In the genomic region with DNA sequence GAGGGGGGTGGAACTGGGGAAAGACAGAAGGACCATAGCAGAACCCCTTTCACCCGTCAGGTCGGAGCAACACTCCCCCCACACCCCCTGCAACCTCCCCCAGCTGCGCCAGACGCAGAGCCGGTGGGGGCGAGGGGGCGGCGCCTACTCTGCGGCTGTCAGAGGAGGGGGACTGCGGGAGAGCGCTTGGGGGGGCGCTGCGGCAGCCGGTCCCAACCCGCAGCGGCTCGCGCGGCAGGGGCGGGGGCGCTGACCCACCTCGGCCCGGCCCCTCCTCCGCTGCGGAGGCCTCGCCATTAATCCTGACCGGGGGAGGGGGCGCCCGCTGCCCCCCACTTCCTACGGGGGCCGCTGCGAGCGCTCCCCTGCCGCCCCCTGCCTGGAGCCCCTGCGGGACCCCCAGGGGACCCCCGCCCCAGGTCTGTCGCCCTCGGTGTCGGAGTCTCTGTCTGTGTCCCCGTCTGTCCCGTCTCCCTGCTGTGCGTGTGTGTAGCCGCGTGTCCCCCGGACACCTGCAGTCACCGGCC, we compare ENCODE assay signal across 8 cellular contexts. TPM values are rescaled to one million over a fixed set of nuclear protein-coding genes. Genes with fewer than 3 reads are reported as not detected.
A peak's percentile ranks its signal among the peaks of the same experiment; 100 is the strongest.
DNase-seq lines count a peak whose midpoint lies in the region; ATAC-seq and TF ChIP-seq lines count a peak whose summit lies in the region.

No MANE protein-coding gene starts in this region.

- H3K9me3 ChIP-seq in ascending aorta, result no peaks in the 10 kb centered on the region
- no peaks in the 10 kb centered on the region for H3K9me3 ChIP-seq in thyroid gland

- H3K27ac Mint-ChIP-seq in activated CD8-positive, alpha-beta memory T cell treated with anti-CD3 and anti-CD28 coated beads, Interleukin-2, amount 10 ng/mL, durations not matched to agents 7 days and 5 days, result no peak overlapping the region

- ATAC-seq in activated CD8-positive, alpha-beta memory T cell treated with anti-CD3 and anti-CD28 coated beads, Interleukin-2, amount 10 ng/mL, durations not matched to agents 7 days and 5 days, result no peak
- no peak for ATAC-seq in GM18519 (IDR thresholded peaks at IDR 0.05; ENCODE audit: low FRiP score, unreplicated experiment)

- H3K4me3 ChIP-seq in ascending aorta, result peak overlapping the region; percentile 83 to 99
- peak overlapping the region; percentile 35 for H3K4me3 ChIP-seq in lower leg skin (ENCODE audit: low read depth, poor library complexity, severe bottlenecking)
- H3K4me3 ChIP-seq in thyroid gland (replicated peaks in 1 of 3), result peak overlapping the region; percentile 46 to 75 (median 50)

- no peaks in the 10 kb centered on the region for H3K36me3 ChIP-seq in ascending aorta
- no peaks in the 10 kb centered on the region for H3K36me3 ChIP-seq in thyroid gland

- peak overlapping the region; percentile 65 to 74 for H3K27ac ChIP-seq in ascending aorta
- H3K27ac ChIP-seq in thyroid gland, result peak overlapping the region; percentile 56 to 73 (median 72)

- CTCF ChIA-PET in activated CD8-positive, alpha-beta memory T cell treated with anti-CD3 and anti-CD28 coated beads, Interleukin-2, amount 10 ng/mL, durations not matched to agents 7 days and 5 days (lab: Charles Lee), result interaction anchor here (2.2 kb wide), 1 partner anchor 71 kb away, joined by 6 read pairs; no protein-coding TSS in a partner anchor

- H3K27me3 ChIP-seq in ascending aorta (no peaks in the 10 kb centered on the region), thyroid gland (no peaks in the 10 kb centered on the region)

- H3K27me3 Mint-ChIP-seq in activated CD8-positive, alpha-beta memory T cell treated with anti-CD3 and anti-CD28 coated beads, Interleukin-2, amount 10 ng/mL, durations not matched to agents 7 days and 5 days, result peaks cover 19% of the 10 kb centered on the region

- intact Hi-C loops in ascending aorta (cut with DNase I), result loop anchor here (2.0 kb wide), 1 partner anchor 14 kb away; no protein-coding TSS in a partner anchor
- intact Hi-C loops in lower leg skin (cut with DNase I; ENCODE audit: low total_unique reads), result no loop called here
- intact Hi-C loops in thyroid gland (cut with DNase I), result no loop called here

- peak overlapping the region; percentile 72 for H3K4me3 Mint-ChIP-seq in activated CD8-positive, alpha-beta memory T cell treated with anti-CD3 and anti-CD28 coated beads, Interleukin-2, amount 10 ng/mL, durations not matched to agents 7 days and 5 days

- H3K36me3 Mint-ChIP-seq in activated CD8-positive, alpha-beta memory T cell treated with anti-CD3 and anti-CD28 coated beads, Interleukin-2, amount 10 ng/mL, durations not matched to agents 7 days and 5 days, result no peaks in the 10 kb centered on the region

- H3K4me1 Mint-ChIP-seq in activated CD8-positive, alpha-beta memory T cell treated with anti-CD3 and anti-CD28 coated beads, Interleukin-2, amount 10 ng/mL, durations not matched to agents 7 days and 5 days, result peaks cover 26% of the 10 kb centered on the region

- H3K9me3 Mint-ChIP-seq in activated CD8-positive, alpha-beta memory T cell treated with anti-CD3 and anti-CD28 coated beads, Interleukin-2, amount 10 ng/mL, durations not matched to agents 7 days and 5 days (ENCODE audit: low read depth), result no peaks in the 10 kb centered on the region

- no peak for DNase-seq in activated CD8-positive, alpha-beta memory T cell treated with anti-CD3 and anti-CD28 coated beads, Interleukin-2, amount 10 ng/mL, durations not matched to agents 7 days and 5 days
- DNase-seq in activated CD8-positive, alpha-beta memory T cell treated with anti-CD3 and anti-CD28 coated beads, Interleukin-2, amount 50 U/mL, for 48 hours, result no peak
- DNase-seq in ascending aorta (ENCODE audit: low spot score in 2 of 2), result no peak
- DNase-seq in lower leg skin (ENCODE audit: low spot score in 2 of 2), result no peak
- peak; percentile 29 to 40 for DNase-seq in thyroid gland
- DNase-seq in NCI-H128 (lab: John Stamatoyannopoulos, UW; ENCODE audit: unreplicated experiment), result no peak
- DNase-seq in COR-L47 (lab: John Stamatoyannopoulos, UW), result no peak

- no peak for TF ChIP-seq POLR2A in lower leg skin (IDR thresholded peaks at IDR 0.05)
- TF ChIP-seq POLR2A in thyroid gland (IDR thresholded peaks at IDR 0.05), result no peak

- H3K4me1 ChIP-seq in ascending aorta (peaks cover 16 to 23% of the 10 kb centered on the region in 2 donors), thyroid gland (peaks cover 9 to 25% of the 10 kb centered on the region in 2 donors)

- no peak for TF ChIP-seq CTCF in ascending aorta (IDR thresholded peaks at IDR 0.05)
- no peak for TF ChIP-seq CTCF in lower leg skin (IDR thresholded peaks at IDR 0.05)
- TF ChIP-seq CTCF in thyroid gland (IDR thresholded peaks at IDR 0.05), result no peak

- 7 to 8% methylated on average over 13 to 26 of the region's 46 CpGs for WGBS in lower leg skin, 2 donors
- WGBS in thyroid gland, 2 donors, result 0 to 4% methylated on average over 1 to 3 of the region's 46 CpGs

RNA-seq across cellular contexts. Expression of gene NFIC, which starts 7.9 kb away (rescaled TPM):
- total RNA-seq in activated CD8-positive, alpha-beta memory T cell treated with anti-CD3 and anti-CD28 coated beads, Interleukin-2, amount 10 ng/mL, durations not matched to agents 7 days and 5 days, result 10 to 100 TPM; 14.0 to 15.1 TPM
- 194 TPM for total RNA-seq in ascending aorta
- total RNA-seq in lower leg skin, result 100 to 1,000 TPM; 102 to 236 (median 158) TPM
- 100 to 1,000 TPM in 3 of 4 donors, 10 to 100 TPM in 1; 76.2 to 183 (median 132) TPM for total RNA-seq in thyroid gland

Comparison
In these comparisons a context has a peak if more than half of its experiments do, and no peak if none do; other contexts are left out.
1. DNase-seq: peak in thyroid gland (2 of 2); none in activated CD8-positive, alpha-beta memory T cell treated with anti-CD3 and anti-CD28 coated beads, Interleukin-2, amount 10 ng/mL, durations not matched to agents 7 days and 5 days (single experiment), activated CD8-positive, alpha-beta memory T cell treated with anti-CD3 and anti-CD28 coated beads, Interleukin-2, amount 50 U/mL, for 48 hours (single experiment), ascending aorta (0 of 2), lower leg skin (0 of 2), NCI-H128 (single experiment) and COR-L47 (single experiment).
2. H3K4me3 ChIP-seq: peak in every context shown above with its lines; median percentile 91 in ascending aorta; 50 in thyroid gland; 35 in lower leg skin.
3. RNA of gene NFIC, which starts 7.9 kb away (total RNA-seq): 194 TPM in ascending aorta (single experiment), 102 to 236 TPM in lower leg skin and 76.2 to 183 TPM in thyroid gland; 14.0 to 15.1 TPM in activated CD8-positive, alpha-beta memory T cell treated with anti-CD3 and anti-CD28 coated beads, Interleukin-2, amount 10 ng/mL, durations not matched to agents 7 days and 5 days; every median in the first group is over 4 times any median in the second.